ENCODE assay signal across 20 cellular contexts in the genomic region with DNA sequence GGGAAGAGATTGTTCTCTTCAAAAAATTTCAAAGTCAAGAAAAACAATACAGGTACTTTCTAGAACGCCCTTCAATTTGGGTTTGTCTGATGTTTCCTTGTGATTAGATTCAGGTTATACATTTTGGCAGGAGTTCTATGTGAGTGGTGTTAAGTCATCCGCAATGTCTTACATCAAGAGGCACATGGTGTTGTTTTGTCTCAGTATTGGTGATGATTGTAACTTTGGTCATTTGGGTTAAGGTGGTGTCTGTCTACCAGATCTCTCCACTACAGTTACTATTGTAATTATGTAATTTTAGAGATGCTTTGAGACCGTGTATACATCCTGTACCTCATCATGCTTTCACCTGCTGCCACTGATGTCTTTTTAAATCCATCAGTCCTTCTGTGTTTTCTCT.
"Had no signal": no experiment of that assay in that cellular context is flagged by ENCODE, and none has a peak within 500 bp of the region (broad histone marks: within the 10 kb centered on the region; RNA-seq: fewer than 3 reads in every experiment).

No MANE protein-coding gene starts in this region.

- H3K4me1 ChIP-seq: SJSA1 had no signal

- H3K36me3 ChIP-seq: brain microvascular endothelial cell, cardiac muscle cell had no signal

- H3K27ac ChIP-seq: brain microvascular endothelial cell, cardiac muscle cell, RWPE1, SJSA1 had no signal

- H3K4me3 ChIP-seq: cardiac muscle cell, Peyer's patch, SJSA1 had no signal

- DNase-seq: activated CD4-positive, alpha-beta T cell treated with anti-CD3 and anti-CD28 coated beads for 48 hours; activated CD4-positive, alpha-beta T cell treated with anti-CD3 and anti-CD28 coated beads, Interleukin-2, amount 50 U/mL, for 48 hours; activated naive CD4-positive, alpha-beta T cell treated with anti-CD3 and anti-CD28 coated beads, Interleukin-2, amount 50 U/mL, for 16 hours; activated T-cell treated with anti-CD3 and anti-CD28 coated beads for 4 hours; KG1; NCI-H1048; NCI-H146; NCI-H187 treated with DMSO at 0.1 percent for 48 hours; NCI-H2081 treated with DMSO at 0.1 percent for 48 hours; NCI-H446; NCI-H524; Peyer's patch; Right ventricle myocardium superior; SW 1271 had no signal

- ATAC-seq: activated CD4-positive, CD25-positive, alpha-beta regulatory T cell treated with anti-CD3 and anti-CD28 coated beads, Interleukin-2, amount 50 U/mL, for 24 hours; SK-N-SH treated with all-trans-retinoic acid at 6 μM for 48 hours had no signal

- H3K27me3 ChIP-seq: brain microvascular endothelial cell, cardiac muscle cell, Peyer's patch, SJSA1 had no signal

- H3K9me3 ChIP-seq: Peyer's patch had no signal
